25 cellular contexts compared by ENCODE assay signal in genomic region chr13:34696296-34696695, GRCh38.
"Had no signal": no experiment of that assay in that cellular context is flagged by ENCODE, and none has a peak within 500 bp of the region (broad histone marks: within the 10 kb centered on the region; RNA-seq: fewer than 3 reads in every experiment).

No MANE protein-coding gene starts in this region.

- ATAC-seq: left lobe of liver; naive thymus-derived CD4-positive, alpha-beta T cell; sciatic nerve; stimulated activated effector memory CD8-positive, alpha-beta T cell treated with anti-CD3 and anti-CD28 coated beads, Interleukin-12 subunit alpha, Interleukin-12 subunit beta, amount 100 ng/mL, for 72 hours had no signal

- DNase-seq: dermis blood vessel endothelial cell; effector memory CD4-positive, alpha-beta T cell; erythroblast; esophagus squamous epithelium; head of caudate nucleus; kidney; mesendoderm; midbrain; naive thymus-derived CD4-positive, alpha-beta T cell; nucleus accumbens; stimulated activated CD4-positive, alpha-beta T cell treated with anti-CD3 and anti-CD28 coated beads, Interleukin-12 subunit alpha, Interleukin-12 subunit beta, amount 100 ng/mL, for 4 hours; stimulated activated CD4-positive, alpha-beta T cell treated with anti-CD3 and anti-CD28 coated beads, Interleukin-1b, Interleukin-23, amount 100 ng/mL, for 48 hours; stimulated activated CD4-positive, alpha-beta T cell treated with anti-CD3 and anti-CD28 coated beads, Interleukin-4, amount 100 ng/mL, for 1 hour; stimulated activated naive CD4-positive, alpha-beta T cell treated with Interleukin-2 at 50 U/mL for 16 hours; substantia nigra; testis; tibial artery had no signal

- H3K27ac Mint-ChIP-seq: naive thymus-derived CD4-positive, alpha-beta T cell; nephron; stimulated activated effector memory CD8-positive, alpha-beta T cell treated with anti-CD3 and anti-CD28 coated beads, Interleukin-12 subunit alpha, Interleukin-12 subunit beta, amount 100 ng/mL, for 72 hours had no signal

- H3K36me3 Mint-ChIP-seq: naive thymus-derived CD4-positive, alpha-beta T cell; stimulated activated effector memory CD8-positive, alpha-beta T cell treated with anti-CD3 and anti-CD28 coated beads, Interleukin-12 subunit alpha, Interleukin-12 subunit beta, amount 100 ng/mL, for 72 hours had no signal

- H3K4me1 Mint-ChIP-seq: naive thymus-derived CD4-positive, alpha-beta T cell; stimulated activated effector memory CD8-positive, alpha-beta T cell treated with anti-CD3 and anti-CD28 coated beads, Interleukin-12 subunit alpha, Interleukin-12 subunit beta, amount 100 ng/mL, for 72 hours had no signal

- H3K27ac ChIP-seq: coronary artery, esophagus squamous epithelium, prostate gland, right atrium auricular region, testis, tibial artery, upper lobe of left lung had no signal

- H3K4me3 Mint-ChIP-seq: naive thymus-derived CD4-positive, alpha-beta T cell; nephron; stimulated activated effector memory CD8-positive, alpha-beta T cell treated with anti-CD3 and anti-CD28 coated beads, Interleukin-12 subunit alpha, Interleukin-12 subunit beta, amount 100 ng/mL, for 72 hours had no signal

- H3K27me3 ChIP-seq: esophagus squamous epithelium, right atrium auricular region, testis, tibial artery, upper lobe of left lung had no signal

- H3K4me1 ChIP-seq: esophagus squamous epithelium, prostate gland, testis, upper lobe of left lung had no signal
